ENCODE assay signal across 9 cellular contexts in genomic region chr11:73387594-73388021, GRCh38. TPM values are rescaled to one million over a fixed set of nuclear protein-coding genes. Genes with fewer than 3 reads are reported as not detected.
DNase-seq lines count a peak whose midpoint lies in the region; ATAC-seq and TF ChIP-seq lines count a peak whose summit lies in the region.
"Had no signal": no experiment of that assay in that cellular context is flagged by ENCODE, and none has a peak within 500 bp of the region (broad histone marks: within the 10 kb centered on the region; RNA-seq: fewer than 3 reads in every experiment).

No MANE protein-coding gene starts in this region.

- H3K4me3 Mint-ChIP-seq in CD14-positive monocyte: peak overlapping the region; percentile 69 to 87
- no peak overlapping the region for H3K4me3 Mint-ChIP-seq in GM23338
- no peak overlapping the region for H3K4me3 Mint-ChIP-seq in activated naive CD8-positive, alpha-beta T cell treated with anti-CD3 and anti-CD28 coated beads, Interleukin-2, amount 50 U/mL, for 24 hours
- H3K4me3 Mint-ChIP-seq in naive thymus-derived CD4-positive, alpha-beta T cell: peak overlapping the region in 1 of 10 donors; percentile 41

- peaks cover 61 to 79% of the 10 kb centered on the region in 2 donors for H3K36me3 Mint-ChIP-seq in CD14-positive monocyte
- no peaks in the 10 kb centered on the region; the same call in 2 of the 3 replicates for H3K36me3 Mint-ChIP-seq in GM23338 (ENCODE audit: low read depth)
- peaks cover 2% of the 10 kb centered on the region for H3K36me3 Mint-ChIP-seq in activated naive CD8-positive, alpha-beta T cell treated with anti-CD3 and anti-CD28 coated beads, Interleukin-2, amount 50 U/mL, for 24 hours (ENCODE audit: low read depth)
- peaks cover 0 to 6% (median 0%) of the 10 kb centered on the region in 5 donors for H3K36me3 Mint-ChIP-seq in naive thymus-derived CD4-positive, alpha-beta T cell

- H3K27me3 Mint-ChIP-seq in CD14-positive monocyte (ENCODE audit: low read depth in 3 of 3): no peaks in the 10 kb centered on the region
- peaks cover 6% of the 10 kb centered on the region for H3K27me3 Mint-ChIP-seq in GM23338 (ENCODE audit: insufficient read depth, low read depth, poor library complexity)
- H3K27me3 Mint-ChIP-seq in activated naive CD8-positive, alpha-beta T cell treated with anti-CD3 and anti-CD28 coated beads, Interleukin-2, amount 50 U/mL, for 24 hours: no peaks in the 10 kb centered on the region
- H3K27me3 Mint-ChIP-seq in naive thymus-derived CD4-positive, alpha-beta T cell: no peaks in the 10 kb centered on the region

- H3K36me3 ChIP-seq in GM23338 (ENCODE audit: insufficient read depth) (no peaks in the 10 kb centered on the region), MM.1S (replicated peaks; ENCODE audit: insufficient read depth, low read length) (no peaks in the 10 kb centered on the region)
- peaks cover 0 to 1% (median 0%) of the 10 kb centered on the region in 3 experiments for H3K36me3 ChIP-seq in naive thymus-derived CD4-positive, alpha-beta T cell (ENCODE audit: control insufficient read depth in 2 of 3, insufficient read depth in 3 of 3, low read length in 3 of 3)

- H3K4me1 ChIP-seq in GM23338 (ENCODE audit: insufficient read depth): no peaks in the 10 kb centered on the region
- H3K4me1 ChIP-seq in naive thymus-derived CD4-positive, alpha-beta T cell (ENCODE audit: control insufficient read depth in 2 of 2, insufficient read depth in 2 of 2, low read length in 2 of 2): peaks cover 0 to 34% of the 10 kb centered on the region in 2 donors
- peaks cover 9% of the 10 kb centered on the region for H3K4me1 ChIP-seq in MM.1S (ENCODE audit: low read length)

- H3K4me3 ChIP-seq in GM23338 (no peak overlapping the region), MM.1S (ENCODE audit: low read length) (no peak overlapping the region)
- H3K4me3 ChIP-seq in naive thymus-derived CD4-positive, alpha-beta T cell (ENCODE audit: low read length): no peak overlapping the region

- no peak for TF ChIP-seq CTCF in CD14-positive monocyte (IDR thresholded peaks at IDR 0.05)
- TF ChIP-seq CTCF in GM23338 (conservative IDR thresholded peaks at IDR 0.05; ENCODE audit: low read depth in 2 of 2): 0 out of 4 replicates have a peak, but pooled peaks of 1 of the 2 experiments have one; percentile 6
- TF ChIP-seq CTCF in MM.1S (IDR thresholded peaks at IDR 0.05; ENCODE audit: low read length): no peak

- no peaks in the 10 kb centered on the region for H3K9me2 ChIP-seq in GM23338 (ENCODE audit: insufficient read depth)
- no peaks in the 10 kb centered on the region for H3K9me2 ChIP-seq in MM.1S (replicated peaks; ENCODE audit: insufficient read depth, low read length)

- no peaks in the 10 kb centered on the region for H3K9me3 Mint-ChIP-seq in CD14-positive monocyte
- no peaks in the 10 kb centered on the region for H3K9me3 Mint-ChIP-seq in GM23338
- no peaks in the 10 kb centered on the region for H3K9me3 Mint-ChIP-seq in activated naive CD8-positive, alpha-beta T cell treated with anti-CD3 and anti-CD28 coated beads, Interleukin-2, amount 50 U/mL, for 24 hours
- H3K9me3 Mint-ChIP-seq in naive thymus-derived CD4-positive, alpha-beta T cell: no peaks in the 10 kb centered on the region

- peaks cover 89% of the 10 kb centered on the region for H3K4me1 Mint-ChIP-seq in CD14-positive monocyte
- peaks cover 23% of the 10 kb centered on the region for H3K4me1 Mint-ChIP-seq in GM23338
- H3K4me1 Mint-ChIP-seq in activated naive CD8-positive, alpha-beta T cell treated with anti-CD3 and anti-CD28 coated beads, Interleukin-2, amount 50 U/mL, for 24 hours: peaks cover 49% of the 10 kb centered on the region
- H3K4me1 Mint-ChIP-seq in naive thymus-derived CD4-positive, alpha-beta T cell: peaks cover 48 to 61% (median 55%) of the 10 kb centered on the region in 7 donors

- no peaks in the 10 kb centered on the region; the same call in none of the 2 replicates for H4K20me1 ChIP-seq in GM23338 (replicated peaks; ENCODE audit: insufficient read depth)
- no peaks in the 10 kb centered on the region; the same call in 1 of the 2 replicates for H4K20me1 ChIP-seq in MM.1S (ENCODE audit: insufficient read depth, low read length)

- peak; percentile 16 for ATAC-seq in GM23338
- no peak for ATAC-seq in activated naive CD8-positive, alpha-beta T cell treated with anti-CD3 and anti-CD28 coated beads, Interleukin-2, amount 50 U/mL, for 24 hours
- no peak for ATAC-seq in naive thymus-derived CD4-positive, alpha-beta T cell

- H3K79me2 ChIP-seq in GM23338 (replicated peaks; ENCODE audit: insufficient read depth) (peaks cover 5% of the 10 kb centered on the region; the same call in 1 of the 2 replicates), MM.1S (ENCODE audit: low read length) (peaks cover 63% of the 10 kb centered on the region)

- no peak overlapping the region for H3K4me2 ChIP-seq in GM23338
- H3K4me2 ChIP-seq in MM.1S (ENCODE audit: low read depth, low read length): no peak overlapping the region

- CTCF ChIA-PET in naive thymus-derived CD4-positive, alpha-beta T cell (lab: Charles Lee): interaction anchor here (1.7 kb wide), 1 partner anchor 37 kb away, joined by 5 read pairs; no protein-coding TSS in a partner anchor

- no peaks in the 10 kb centered on the region for H3F3A ChIP-seq in GM23338 (replicated peaks; ENCODE audit: low read depth)
- H3F3A ChIP-seq in MM.1S (ENCODE audit: insufficient read depth, low read length): no peaks in the 10 kb centered on the region

- H3K27ac Mint-ChIP-seq in CD14-positive monocyte (peak overlapping the region; percentile 95 to 99 (median 98)), GM23338 (no peak overlapping the region; the same call in 1 of the 2 replicates)
- H3K27ac Mint-ChIP-seq in activated naive CD8-positive, alpha-beta T cell treated with anti-CD3 and anti-CD28 coated beads, Interleukin-2, amount 50 U/mL, for 24 hours: peak overlapping the region; percentile 76
- H3K27ac Mint-ChIP-seq in naive thymus-derived CD4-positive, alpha-beta T cell: peak overlapping the region in 6 of 9 donors; percentile 21 to 84 (median 61)

- H3K27me3 ChIP-seq in GM23338 (ENCODE audit: insufficient read depth): no peaks in the 10 kb centered on the region
- H3K27me3 ChIP-seq in naive thymus-derived CD4-positive, alpha-beta T cell (ENCODE audit: control insufficient read depth in 2 of 2, insufficient read depth in 2 of 2, low read length in 2 of 2): no peaks in the 10 kb centered on the region
- no peaks in the 10 kb centered on the region for H3K27me3 ChIP-seq in MM.1S (replicated peaks; ENCODE audit: insufficient read depth, low read length)

- H3K9me3 ChIP-seq in naive thymus-derived CD4-positive, alpha-beta T cell (ENCODE audit: control insufficient read depth in 2 of 3, low read length in 3 of 3): no peaks in the 10 kb centered on the region
- no peaks in the 10 kb centered on the region for H3K9me3 ChIP-seq in MM.1S (replicated peaks; ENCODE audit: insufficient read depth, low read length)

- no peak overlapping the region for H3K9ac ChIP-seq in MM.1S (ENCODE audit: low read length)

- H2AFZ ChIP-seq in GM23338 (no peak overlapping the region), MM.1S (ENCODE audit: low read length) (no peak overlapping the region)

- POLR2A ChIA-PET in naive thymus-derived CD4-positive, alpha-beta T cell (lab: Charles Lee): no interaction called here

- H3K27ac ChIP-seq in GM23338 (ENCODE audit: low read depth) (no peak overlapping the region), MM.1S (ENCODE audit: low read length) (no peak overlapping the region)
- H3K27ac ChIP-seq in naive thymus-derived CD4-positive, alpha-beta T cell (ENCODE audit: low read depth, low read length): no peak overlapping the region

- DNase-seq in CD14-positive monocyte (ENCODE audit: low spot score) (no peak), GM23338 (ENCODE audit: low spot score) (peak; percentile 37), MM.1S (no peak), NCI-H2029 treated with DMSO at 0.1 percent for 48 hours (lab: John Stamatoyannopoulos, UW) (no peak), NCI-H82 (lab: John Stamatoyannopoulos, UW) (no peak)
- DNase-seq in activated naive CD8-positive, alpha-beta T cell treated with anti-CD3 and anti-CD28 coated beads, Interleukin-2, amount 50 U/mL, for 24 hours: no peak
- no peak for DNase-seq in naive thymus-derived CD4-positive, alpha-beta T cell
- DNase-seq in stimulated activated CD4-positive, alpha-beta T cell treated with anti-CD3 and anti-CD28 coated beads, Interleukin-1b, Interleukin-23, amount 100 ng/mL, for 48 hours: no peak
- DNase-seq: NCI-H2081 had no signal

- intact Hi-C loops in CD14-positive monocyte (cut with micrococcal nuclease): loop anchor here in 1 of 2 donors (5.0 kb wide), 1 partner anchor 80 kb away; the partner anchor contains the start of gene ARHGEF17
- intact Hi-C loops in naive thymus-derived CD4-positive, alpha-beta T cell (cut with micrococcal nuclease): no loop called here

TF ChIP-seq in GM23338, 12 proteins besides CTCF, POLR2A, EP300 and RAD21 (continues in another document):
- TF ChIP-seq ETS1 (IDR thresholded peaks at IDR 0.05): no peak
- TF ChIP-seq EZH2 (IDR thresholded peaks at IDR 0.05; ENCODE audit: low read depth, unreplicated experiment): no peak
- no peak for TF ChIP-seq POLR2AphosphoS5 (IDR thresholded peaks at IDR 0.05; ENCODE audit: low read depth)
- TF ChIP-seq EZH2phosphoT487 (IDR thresholded peaks at IDR 0.05; ENCODE audit: unreplicated experiment): no peak

RNA-seq across cellular contexts. Expression of gene RELT, which starts 11.4 kb away (rescaled TPM):
- polyA plus RNA-seq in CD14-positive monocyte (10 to 100 TPM; 16.4 to 27.3 TPM), GM23338 (2016; fragmentation: Nextera tagmentation; extraction: Ambion mirVana) (2.0 and 2.1 TPM in 2 replicates)
- 6.2 and 6.3 TPM in 2 replicates for total RNA-seq in GM23338 (2014; rRNA removed; shearing (Covaris generic))
- total RNA-seq in naive thymus-derived CD4-positive, alpha-beta T cell: 100 to 1,000 TPM in 2 of 5 experiments, 10 to 100 TPM in 3; 11.9 to 275 (median 28.4) TPM
- polyA plus RNA-seq in naive thymus-derived CD4-positive, alpha-beta T cell: 1 to 10 TPM; 2.0 to 6.4 TPM

Comparison
In these comparisons a context has a peak if more than half of its experiments do, and no peak if none do; other contexts are left out.
1. H3K4me3 Mint-ChIP-seq: peak in CD14-positive monocyte (2 of 2); none in GM23338 (single experiment) and activated naive CD8-positive, alpha-beta T cell treated with anti-CD3 and anti-CD28 coated beads, Interleukin-2, amount 50 U/mL, for 24 hours (single experiment).